1 cellular context compared by ENCODE assay signal in the genomic region with DNA sequence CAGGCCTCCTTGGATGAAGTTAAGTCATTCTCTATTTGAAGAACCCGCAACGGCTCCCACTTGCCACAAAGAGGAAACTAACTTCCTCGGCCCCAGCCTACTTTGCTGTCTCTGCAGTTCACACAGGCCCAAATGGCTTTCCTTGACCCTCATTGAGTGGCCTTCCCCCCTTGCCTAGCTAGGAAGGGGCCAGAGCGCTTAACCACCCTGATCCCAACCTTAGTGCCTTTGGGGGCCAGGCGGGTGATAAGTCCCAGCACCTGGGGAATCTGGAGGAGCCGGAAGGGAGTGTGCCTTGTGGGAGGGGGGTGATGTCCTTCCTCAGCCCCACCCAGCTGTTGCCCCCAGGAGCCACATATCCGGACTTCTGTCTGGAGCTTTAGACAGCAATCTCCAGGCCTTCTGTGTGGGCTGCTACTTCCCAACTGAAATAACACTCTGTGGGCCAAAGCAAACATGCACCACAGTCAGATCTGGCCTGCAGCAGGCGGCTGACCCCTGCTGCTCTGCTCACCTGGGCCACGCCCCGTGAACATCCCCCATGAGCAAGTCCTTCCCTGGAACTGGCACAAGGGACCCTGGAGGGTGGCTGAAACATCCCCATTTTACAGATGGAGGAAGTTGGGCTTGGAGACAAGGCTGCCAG.
A peak's percentile ranks its signal among the peaks of the same experiment; 100 is the strongest.
TF ChIP-seq lines count a peak whose summit lies in the region.

No MANE protein-coding gene starts in this region.

TF ChIP-seq in HepG2, 621 proteins besides CTCF, POLR2A, EP300 and RAD21 (continued from another document and continues in another):
- TF ChIP-seq, protein P1, sequence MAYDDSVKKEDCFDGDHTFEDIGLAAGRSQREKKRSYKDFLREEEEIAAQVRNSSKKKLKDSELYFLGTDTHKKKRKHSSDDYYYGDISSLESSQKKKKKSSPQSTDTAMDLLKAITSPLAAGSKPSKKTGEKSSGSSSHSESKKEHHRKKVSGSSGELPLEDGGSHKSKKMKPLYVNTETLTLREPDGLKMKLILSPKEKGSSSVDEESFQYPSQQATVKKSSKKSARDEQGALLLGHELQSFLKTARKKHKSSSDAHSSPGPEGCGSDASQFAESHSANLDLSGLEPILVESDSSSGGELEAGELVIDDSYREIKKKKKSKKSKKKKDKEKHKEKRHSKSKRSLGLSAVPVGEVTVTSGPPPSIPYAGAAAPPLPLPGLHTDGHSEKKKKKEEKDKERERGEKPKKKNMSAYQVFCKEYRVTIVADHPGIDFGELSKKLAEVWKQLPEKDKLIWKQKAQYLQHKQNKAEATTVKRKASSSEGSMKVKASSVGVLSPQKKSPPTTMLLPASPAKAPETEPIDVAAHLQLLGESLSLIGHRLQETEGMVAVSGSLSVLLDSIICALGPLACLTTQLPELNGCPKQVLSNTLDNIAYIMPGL (CRISPR knock-in tag; IDR thresholded peaks at IDR 0.05; ENCODE audit: borderline replicate concordance in 1 of 2, low read depth in 1 of 2): 0 out of 4 replicates have a peak, but pooled peaks of 1 of the 2 experiments have one; percentile 21
- TF ChIP-seq ZNF101 (CRISPR knock-in tag; IDR thresholded peaks at IDR 0.05; ENCODE audit: borderline replicate concordance, low read depth) (no peak), ZFY (CRISPR knock-in tag; IDR thresholded peaks at IDR 0.05) (peak; percentile 60), ZNF367 (CRISPR knock-in tag; IDR thresholded peaks at IDR 0.05; ENCODE audit: borderline replicate concordance) (no peak), RXRA (CRISPR knock-in tag; IDR thresholded peaks at IDR 0.05) (peak; percentile 73), ZNF703 (CRISPR knock-in tag; IDR thresholded peaks at IDR 0.05; ENCODE audit: borderline replicate concordance) (no peak), SOX5 (CRISPR knock-in tag; IDR thresholded peaks at IDR 0.05; ENCODE audit: borderline replicate concordance) (peak; percentile 42; the same call in 1 of the 2 replicates), ZNF263 (CRISPR knock-in tag; IDR thresholded peaks at IDR 0.05) (peak; percentile 53; the same call in 1 of the 2 replicates), ZNF776 (CRISPR knock-in tag; IDR thresholded peaks at IDR 0.05) (no peak), SALL1 (CRISPR knock-in tag; IDR thresholded peaks at IDR 0.05) (peak; percentile 63), KDM3A (CRISPR knock-in tag; IDR thresholded peaks at IDR 0.05; ENCODE audit: low read depth) (peak; percentile 52; the same call in 1 of the 2 replicates), HDAC2 (CRISPR knock-in tag; IDR thresholded peaks at IDR 0.05) (0 out of 2 replicates have a peak, but pooled peaks have one; percentile 23), NFATC3 (CRISPR knock-in tag; IDR thresholded peaks at IDR 0.05) (0 out of 2 replicates have a peak, but pooled peaks have one; percentile 53), ZNF292 (CRISPR knock-in tag; IDR thresholded peaks at IDR 0.05; ENCODE audit: borderline replicate concordance, low read depth) (peak; percentile 60; the same call in 1 of the 2 replicates), CREM (IDR thresholded peaks at IDR 0.05) (no peak), CREM (CRISPR knock-in tag; IDR thresholded peaks at IDR 0.05) (no peak), SAP130 (CRISPR knock-in tag; IDR thresholded peaks at IDR 0.05; ENCODE audit: low read depth) (peak; percentile 57), MZF1 (CRISPR knock-in tag; IDR thresholded peaks at IDR 0.05; ENCODE audit: borderline replicate concordance) (no peak), SRSF4 (IDR thresholded peaks at IDR 0.05; ENCODE audit: low read depth, low read length, poor library complexity, severe bottlenecking) (no peak), CEBPG (CRISPR knock-in tag; IDR thresholded peaks at IDR 0.05) (peak; percentile 8; the same call in 1 of the 2 replicates), SSRP1 (CRISPR knock-in tag; IDR thresholded peaks at IDR 0.05) (0 out of 2 replicates have a peak, but pooled peaks have one; percentile 33), ZBTB7B (CRISPR knock-in tag; IDR thresholded peaks at IDR 0.05) (peak; percentile 76; the same call in 1 of the 2 replicates), ZNF225 (CRISPR knock-in tag; IDR thresholded peaks at IDR 0.05) (0 out of 2 replicates have a peak, but pooled peaks have one; percentile 29), SP5 (CRISPR knock-in tag; IDR thresholded peaks at IDR 0.05; ENCODE audit: borderline replicate concordance, low read depth) (peak; percentile 69; the same call in 1 of the 2 replicates), FOXA3 (CRISPR knock-in tag; IDR thresholded peaks at IDR 0.05) (peak; percentile 71), RARA (CRISPR knock-in tag; IDR thresholded peaks at IDR 0.05) (peak; percentile 65), HNF4A (CRISPR knock-in tag; IDR thresholded peaks at IDR 0.05) (peak; percentile 47; the same call in 1 of the 2 replicates), ZNF614 (CRISPR knock-in tag; IDR thresholded peaks at IDR 0.05; ENCODE audit: borderline replicate concordance) (peak; percentile 48; the same call in 1 of the 2 replicates), ZNF605 (CRISPR knock-in tag; IDR thresholded peaks at IDR 0.05) (peak; percentile 62), ZFX (CRISPR knock-in tag; IDR thresholded peaks at IDR 0.05; ENCODE audit: low read depth) (peak; percentile 77)
- TF ChIP-seq, protein P2, sequence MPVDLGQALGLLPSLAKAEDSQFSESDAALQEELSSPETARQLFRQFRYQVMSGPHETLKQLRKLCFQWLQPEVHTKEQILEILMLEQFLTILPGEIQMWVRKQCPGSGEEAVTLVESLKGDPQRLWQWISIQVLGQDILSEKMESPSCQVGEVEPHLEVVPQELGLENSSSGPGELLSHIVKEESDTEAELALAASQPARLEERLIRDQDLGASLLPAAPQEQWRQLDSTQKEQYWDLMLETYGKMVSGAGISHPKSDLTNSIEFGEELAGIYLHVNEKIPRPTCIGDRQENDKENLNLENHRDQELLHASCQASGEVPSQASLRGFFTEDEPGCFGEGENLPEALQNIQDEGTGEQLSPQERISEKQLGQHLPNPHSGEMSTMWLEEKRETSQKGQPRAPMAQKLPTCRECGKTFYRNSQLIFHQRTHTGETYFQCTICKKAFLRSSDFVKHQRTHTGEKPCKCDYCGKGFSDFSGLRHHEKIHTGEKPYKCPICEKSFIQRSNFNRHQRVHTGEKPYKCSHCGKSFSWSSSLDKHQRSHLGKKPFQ (CRISPR knock-in tag; IDR thresholded peaks at IDR 0.05; ENCODE audit: insufficient replicate concordance): no peak
- TF ChIP-seq, protein P3, sequence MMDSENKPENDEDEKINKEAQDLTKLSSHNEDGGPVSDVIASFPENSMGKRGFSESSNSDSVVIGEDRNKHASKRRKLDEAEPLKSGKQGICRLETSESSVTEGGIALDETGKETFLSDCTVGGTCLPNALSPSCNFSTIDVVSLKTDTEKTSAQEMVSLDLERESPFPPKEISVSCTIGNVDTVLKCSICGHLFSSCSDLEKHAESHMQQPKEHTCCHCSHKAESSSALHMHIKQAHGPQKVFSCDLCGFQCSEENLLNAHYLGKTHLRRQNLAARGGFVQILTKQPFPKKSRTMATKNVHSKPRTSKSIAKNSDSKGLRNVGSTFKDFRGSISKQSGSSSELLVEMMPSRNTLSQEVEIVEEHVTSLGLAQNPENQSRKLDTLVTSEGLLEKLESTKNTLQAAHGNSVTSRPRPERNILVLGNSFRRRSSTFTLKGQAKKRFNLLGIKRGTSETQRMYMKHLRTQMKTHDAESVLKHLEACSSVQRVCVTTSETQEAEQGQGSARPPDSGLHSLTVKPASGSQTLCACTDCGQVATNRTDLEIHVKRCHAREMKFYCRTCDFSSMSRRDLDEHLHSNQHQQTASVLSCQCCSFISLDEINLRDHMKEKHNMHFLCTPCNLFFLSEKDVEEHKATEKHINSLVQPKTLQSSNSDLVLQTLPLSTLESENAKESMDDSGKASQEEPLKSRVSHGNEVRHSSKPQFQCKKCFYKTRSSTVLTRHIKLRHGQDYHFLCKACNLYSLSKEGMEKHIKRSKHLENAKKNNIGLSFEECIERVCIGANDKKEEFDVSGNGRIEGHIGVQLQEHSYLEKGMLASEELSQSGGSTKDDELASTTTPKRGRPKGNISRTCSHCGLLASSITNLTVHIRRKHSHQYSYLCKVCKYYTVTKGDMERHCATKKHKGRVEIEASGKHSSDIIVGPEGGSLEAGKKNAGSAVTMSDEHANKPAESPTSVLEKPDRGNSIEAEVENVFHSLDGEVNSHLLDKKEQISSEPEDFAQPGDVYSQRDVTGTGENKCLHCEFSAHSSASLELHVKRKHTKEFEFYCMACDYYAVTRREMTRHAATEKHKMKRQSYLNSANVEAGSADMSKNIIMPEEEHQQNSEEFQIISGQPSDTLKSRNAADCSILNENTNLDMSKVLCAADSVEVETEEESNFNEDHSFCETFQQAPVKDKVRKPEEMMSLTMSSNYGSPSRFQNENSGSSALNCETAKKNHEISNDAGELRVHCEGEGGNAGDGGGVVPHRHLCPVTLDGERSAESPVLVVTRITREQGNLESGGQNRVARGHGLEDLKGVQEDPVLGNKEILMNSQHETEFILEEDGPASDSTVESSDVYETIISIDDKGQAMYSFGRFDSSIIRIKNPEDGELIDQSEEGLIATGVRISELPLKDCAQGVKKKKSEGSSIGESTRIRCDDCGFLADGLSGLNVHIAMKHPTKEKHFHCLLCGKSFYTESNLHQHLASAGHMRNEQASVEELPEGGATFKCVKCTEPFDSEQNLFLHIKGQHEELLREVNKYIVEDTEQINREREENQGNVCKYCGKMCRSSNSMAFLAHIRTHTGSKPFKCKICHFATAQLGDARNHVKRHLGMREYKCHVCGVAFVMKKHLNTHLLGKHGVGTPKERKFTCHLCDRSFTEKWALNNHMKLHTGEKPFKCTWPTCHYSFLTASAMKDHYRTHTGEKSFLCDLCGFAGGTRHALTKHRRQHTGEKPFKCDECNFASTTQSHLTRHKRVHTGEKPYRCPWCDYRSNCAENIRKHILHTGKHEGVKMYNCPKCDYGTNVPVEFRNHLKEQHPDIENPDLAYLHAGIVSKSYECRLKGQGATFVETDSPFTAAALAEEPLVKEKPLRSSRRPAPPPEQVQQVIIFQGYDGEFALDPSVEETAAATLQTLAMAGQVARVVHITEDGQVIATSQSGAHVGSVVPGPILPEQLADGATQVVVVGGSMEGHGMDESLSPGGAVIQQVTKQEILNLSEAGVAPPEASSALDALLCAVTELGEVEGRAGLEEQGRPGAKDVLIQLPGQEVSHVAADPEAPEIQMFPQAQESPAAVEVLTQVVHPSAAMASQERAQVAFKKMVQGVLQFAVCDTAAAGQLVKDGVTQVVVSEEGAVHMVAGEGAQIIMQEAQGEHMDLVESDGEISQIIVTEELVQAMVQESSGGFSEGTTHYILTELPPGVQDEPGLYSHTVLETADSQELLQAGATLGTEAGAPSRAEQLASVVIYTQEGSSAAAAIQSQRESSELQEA (CRISPR knock-in tag; IDR thresholded peaks at IDR 0.05; ENCODE audit: not compliant biosample characterization): peak; percentile 36
- TF ChIP-seq, protein P4, sequence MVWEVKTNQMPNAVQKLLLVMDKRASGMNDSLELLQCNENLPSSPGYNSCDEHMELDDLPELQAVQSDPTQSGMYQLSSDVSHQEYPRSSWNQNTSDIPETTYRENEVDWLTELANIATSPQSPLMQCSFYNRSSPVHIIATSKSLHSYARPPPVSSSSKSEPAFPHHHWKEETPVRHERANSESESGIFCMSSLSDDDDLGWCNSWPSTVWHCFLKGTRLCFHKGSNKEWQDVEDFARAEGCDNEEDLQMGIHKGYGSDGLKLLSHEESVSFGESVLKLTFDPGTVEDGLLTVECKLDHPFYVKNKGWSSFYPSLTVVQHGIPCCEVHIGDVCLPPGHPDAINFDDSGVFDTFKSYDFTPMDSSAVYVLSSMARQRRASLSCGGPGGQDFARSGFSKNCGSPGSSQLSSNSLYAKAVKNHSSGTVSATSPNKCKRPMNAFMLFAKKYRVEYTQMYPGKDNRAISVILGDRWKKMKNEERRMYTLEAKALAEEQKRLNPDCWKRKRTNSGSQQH (CRISPR knock-in tag; IDR thresholded peaks at IDR 0.05; ENCODE audit: low read depth): no peak
- TF ChIP-seq, protein P5, sequence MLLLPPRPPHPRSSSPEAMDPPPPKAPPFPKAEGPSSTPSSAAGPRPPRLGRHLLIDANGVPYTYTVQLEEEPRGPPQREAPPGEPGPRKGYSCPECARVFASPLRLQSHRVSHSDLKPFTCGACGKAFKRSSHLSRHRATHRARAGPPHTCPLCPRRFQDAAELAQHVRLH (CRISPR knock-in tag; IDR thresholded peaks at IDR 0.05; ENCODE audit: borderline replicate concordance, low read depth): 0 out of 2 replicates have a peak, but pooled peaks have one; percentile 28
- TF ChIP-seq, protein P6, sequence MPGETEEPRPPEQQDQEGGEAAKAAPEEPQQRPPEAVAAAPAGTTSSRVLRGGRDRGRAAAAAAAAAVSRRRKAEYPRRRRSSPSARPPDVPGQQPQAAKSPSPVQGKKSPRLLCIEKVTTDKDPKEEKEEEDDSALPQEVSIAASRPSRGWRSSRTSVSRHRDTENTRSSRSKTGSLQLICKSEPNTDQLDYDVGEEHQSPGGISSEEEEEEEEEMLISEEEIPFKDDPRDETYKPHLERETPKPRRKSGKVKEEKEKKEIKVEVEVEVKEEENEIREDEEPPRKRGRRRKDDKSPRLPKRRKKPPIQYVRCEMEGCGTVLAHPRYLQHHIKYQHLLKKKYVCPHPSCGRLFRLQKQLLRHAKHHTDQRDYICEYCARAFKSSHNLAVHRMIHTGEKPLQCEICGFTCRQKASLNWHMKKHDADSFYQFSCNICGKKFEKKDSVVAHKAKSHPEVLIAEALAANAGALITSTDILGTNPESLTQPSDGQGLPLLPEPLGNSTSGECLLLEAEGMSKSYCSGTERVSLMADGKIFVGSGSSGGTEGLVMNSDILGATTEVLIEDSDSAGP (CRISPR knock-in tag; IDR thresholded peaks at IDR 0.05; ENCODE audit: borderline replicate concordance): peak; percentile 29; the same call in 1 of the 2 replicates
- TF ChIP-seq, protein P7, sequence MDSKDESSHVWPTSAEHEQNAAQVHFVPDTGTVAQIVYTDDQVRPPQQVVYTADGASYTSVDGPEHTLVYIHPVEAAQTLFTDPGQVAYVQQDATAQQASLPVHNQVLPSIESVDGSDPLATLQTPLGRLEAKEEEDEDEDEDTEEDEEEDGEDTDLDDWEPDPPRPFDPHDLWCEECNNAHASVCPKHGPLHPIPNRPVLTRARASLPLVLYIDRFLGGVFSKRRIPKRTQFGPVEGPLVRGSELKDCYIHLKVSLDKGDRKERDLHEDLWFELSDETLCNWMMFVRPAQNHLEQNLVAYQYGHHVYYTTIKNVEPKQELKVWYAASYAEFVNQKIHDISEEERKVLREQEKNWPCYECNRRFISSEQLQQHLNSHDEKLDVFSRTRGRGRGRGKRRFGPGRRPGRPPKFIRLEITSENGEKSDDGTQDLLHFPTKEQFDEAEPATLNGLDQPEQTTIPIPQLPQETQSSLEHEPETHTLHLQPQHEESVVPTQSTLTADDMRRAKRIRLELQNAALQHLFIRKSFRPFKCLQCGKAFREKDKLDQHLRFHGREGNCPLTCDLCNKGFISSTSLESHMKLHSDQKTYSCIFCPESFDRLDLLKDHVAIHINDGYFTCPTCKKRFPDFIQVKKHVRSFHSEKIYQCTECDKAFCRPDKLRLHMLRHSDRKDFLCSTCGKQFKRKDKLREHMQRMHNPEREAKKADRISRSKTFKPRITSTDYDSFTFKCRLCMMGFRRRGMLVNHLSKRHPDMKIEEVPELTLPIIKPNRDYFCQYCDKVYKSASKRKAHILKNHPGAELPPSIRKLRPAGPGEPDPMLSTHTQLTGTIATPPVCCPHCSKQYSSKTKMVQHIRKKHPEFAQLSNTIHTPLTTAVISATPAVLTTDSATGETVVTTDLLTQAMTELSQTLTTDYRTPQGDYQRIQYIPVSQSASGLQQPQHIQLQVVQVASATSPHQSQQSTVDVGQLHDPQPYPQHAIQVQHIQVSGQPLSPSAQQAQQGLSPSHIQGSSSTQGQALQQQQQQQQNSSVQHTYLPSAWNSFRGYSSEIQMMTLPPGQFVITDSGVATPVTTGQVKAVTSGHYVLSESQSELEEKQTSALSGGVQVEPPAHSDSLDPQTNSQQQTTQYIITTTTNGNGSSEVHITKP (CRISPR knock-in tag; IDR thresholded peaks at IDR 0.05; ENCODE audit: low read depth): 0 out of 2 replicates have a peak, but pooled peaks have one; percentile 30
